Comparison of ENCODE assay signal across 8 cellular contexts in genomic region chr1:38138498-38139233, GRCh38.
DNase-seq lines count a peak whose midpoint lies in the region; ATAC-seq and TF ChIP-seq lines count a peak whose summit lies in the region.

No MANE protein-coding gene starts in this region.

- H3K9ac ChIP-seq in GM23248: no peak overlapping the region

- no peak; the same call in 1 of the 2 replicates for TF ChIP-seq CTCF in VCaP (conservative IDR thresholded peaks at IDR 0.05)
- TF ChIP-seq CTCF in heart left ventricle (IDR thresholded peaks at IDR 0.05): peak in 6 of 12 donors; percentile 13 to 51 (median 19)

- H3K36me3 ChIP-seq in GM23248 (ENCODE audit: low read depth) (no peaks in the 10 kb centered on the region), heart left ventricle (no peaks in the 10 kb centered on the region)

- TF ChIP-seq POLR2A in heart left ventricle (IDR thresholded peaks at IDR 0.05): no peak

- no peaks in the 10 kb centered on the region for H3K79me2 ChIP-seq in GM23248 (ENCODE audit: insufficient read depth)

- H3K9me2 ChIP-seq in GM23248 (ENCODE audit: insufficient read depth): no peaks in the 10 kb centered on the region

- H3K4me2 ChIP-seq in GM23248 (ENCODE audit: unreplicated experiment): peak overlapping the region; percentile 35

- H4K20me1 ChIP-seq in GM23248 (ENCODE audit: insufficient read depth): no peaks in the 10 kb centered on the region

- peaks cover 50% of the 10 kb centered on the region for H3K27me3 ChIP-seq in GM23248 (replicated peaks; ENCODE audit: insufficient read depth)
- peaks cover 6 to 57% (median 34%) of the 10 kb centered on the region in 9 donors for H3K27me3 ChIP-seq in heart left ventricle

- intact Hi-C loops in heart left ventricle (cut with DNase I): no loop called here

- H3K4me3 ChIP-seq in GM23248 (no peak overlapping the region), heart left ventricle (no peak overlapping the region)

- ATAC-seq in heart left ventricle (peak; percentile 95 to 98 (median 96)), HG03439 (IDR thresholded peaks at IDR 0.05; ENCODE audit: unreplicated experiment) (no peak), HG02885 (IDR thresholded peaks at IDR 0.05; ENCODE audit: poor library complexity, unreplicated experiment) (no peak), HG02973 (IDR thresholded peaks at IDR 0.05; ENCODE audit: unreplicated experiment) (no peak)

- H3K27ac ChIP-seq in GM23248 (no peak overlapping the region), VCaP (peak overlapping the region; percentile 79), heart left ventricle (peak overlapping the region in 6 of 12 donors; percentile 38 to 77 (median 58))

- H3F3A ChIP-seq in GM23248 (ENCODE audit: insufficient read depth): peaks cover 6% of the 10 kb centered on the region; the same call in 1 of the 2 replicates

- H3K9me3 ChIP-seq in GM23248 (ENCODE audit: low read depth) (no peaks in the 10 kb centered on the region), heart left ventricle (no peaks in the 10 kb centered on the region)

- H2AFZ ChIP-seq in GM23248: 0 out of 2 replicates have a peak overlapping the region, but pooled peaks have one; percentile 36

- DNase-seq in GM23248 (peak; percentile 99), heart left ventricle (peak; percentile 70 to 92 (median 85)), renal cortical epithelial cell (ENCODE audit: low read depth) (peak; percentile 97)
- DNase-seq in stimulated activated naive CD4-positive, alpha-beta T cell (lab: John Stamatoyannopoulos, UW): no peak

- peaks cover 10% of the 10 kb centered on the region; the same call in 1 of the 2 replicates for H3K4me1 ChIP-seq in GM23248 (ENCODE audit: insufficient read depth)
- peaks cover 0 to 27% (median 13%) of the 10 kb centered on the region in 12 donors for H3K4me1 ChIP-seq in heart left ventricle

- in situ Hi-C loops in GM23248 (cut with MboI): no loop called here

- 0 to 1% methylated on average over 6 of the region's 6 CpGs for WGBS in GM23248 (ENCODE audit: low coverage in 1 of 2, low lambda C conversion rate in 2 of 2, missing lambda C conversion rate in 2 of 2), 2 experiments
- WGBS in heart left ventricle, 4 donors: 20 to 28% (median 24%) methylated on average over 3 to 6 of the region's 6 CpGs

Comparison
In these comparisons a context has a peak if more than half of its experiments do, and no peak if none do; other contexts are left out.
1. DNase-seq: peak in GM23248 (single experiment), heart left ventricle (5 of 5) and renal cortical epithelial cell (single experiment); none in stimulated activated naive CD4-positive, alpha-beta T cell (0 of 6).
2. ATAC-seq: peak in heart left ventricle (4 of 4); none in HG03439 (single experiment), HG02885 (single experiment) and HG02973 (single experiment).